9 cellular contexts compared by ENCODE assay signal in genomic region chr1:6465461-6466005, GRCh38. TPM values are rescaled to one million over a fixed set of nuclear protein-coding genes. Genes with fewer than 3 reads are reported as not detected.
A peak's percentile ranks its signal among the peaks of the same experiment; 100 is the strongest.
DNase-seq lines count a peak whose midpoint lies in the region; ATAC-seq and TF ChIP-seq lines count a peak whose summit lies in the region.
"Had no signal": no experiment of that assay in that cellular context is flagged by ENCODE, and none has a peak within 500 bp of the region (broad histone marks: within the 10 kb centered on the region; RNA-seq: fewer than 3 reads in every experiment).

No MANE protein-coding gene starts in this region.

- no peaks in the 10 kb centered on the region for H3K36me3 ChIP-seq in MG63
- H3K36me3 ChIP-seq: neutrophil had no signal

- no peaks in the 10 kb centered on the region for H3K9me3 Mint-ChIP-seq in activated naive CD8-positive, alpha-beta T cell treated with anti-CD3 and anti-CD28 coated beads for 36 hours
- H3K9me3 Mint-ChIP-seq in endothelial cell (ENCODE audit: unreplicated experiment), result no peaks in the 10 kb centered on the region

- H3K4me3 ChIP-seq in skin epidermis, result peak overlapping the region; percentile 15 to 43 (median 31)
- H3K4me3 ChIP-seq in MG63, result no peak overlapping the region

- no peak for TF ChIP-seq CTCF in endothelial cell (IDR thresholded peaks at IDR 0.05; ENCODE audit: unreplicated experiment)

- no peaks in the 10 kb centered on the region for H3K27me3 Mint-ChIP-seq in activated naive CD8-positive, alpha-beta T cell treated with anti-CD3 and anti-CD28 coated beads for 36 hours
- peaks cover 19% of the 10 kb centered on the region for H3K27me3 Mint-ChIP-seq in endothelial cell (ENCODE audit: unreplicated experiment)

- ATAC-seq in HG02840 (IDR thresholded peaks at IDR 0.05; ENCODE audit: low FRiP score, unreplicated experiment), result no peak

- H3K9me3 ChIP-seq in MG63, result no peaks in the 10 kb centered on the region
- H3K9me3 ChIP-seq: neutrophil had no signal

- H3K4me3 Mint-ChIP-seq in activated naive CD8-positive, alpha-beta T cell treated with anti-CD3 and anti-CD28 coated beads for 36 hours, result peak overlapping the region; percentile 79
- no peak overlapping the region for H3K4me3 Mint-ChIP-seq in endothelial cell (ENCODE audit: unreplicated experiment)

- peak overlapping the region; percentile 88 for H3K27ac Mint-ChIP-seq in activated naive CD8-positive, alpha-beta T cell treated with anti-CD3 and anti-CD28 coated beads for 36 hours
- no peak overlapping the region for H3K27ac Mint-ChIP-seq in endothelial cell (ENCODE audit: unreplicated experiment)

- H3K36me3 Mint-ChIP-seq in activated naive CD8-positive, alpha-beta T cell treated with anti-CD3 and anti-CD28 coated beads for 36 hours, result peaks cover 29% of the 10 kb centered on the region
- H3K36me3 Mint-ChIP-seq in endothelial cell (ENCODE audit: low read depth, unreplicated experiment), result peaks cover 35% of the 10 kb centered on the region

- DNase-seq in DMS53 (lab: John Stamatoyannopoulos, UW) (peak; percentile 81), UCSD-AML1 (lab: John Stamatoyannopoulos, UW; ENCODE audit: unreplicated experiment) (peak; percentile 56), hepatic stellate cell (ENCODE audit: low spot score) (no peak), endothelial cell (ENCODE audit: low spot score) (no peak), MG63 (no peak)
- peak; percentile 62 for DNase-seq in activated naive CD8-positive, alpha-beta T cell treated with anti-CD3 and anti-CD28 coated beads for 36 hours

- H3K27me3 ChIP-seq in MG63, result no peaks in the 10 kb centered on the region

- peak overlapping the region in 12 of 21 experiments; percentile 15 to 87 (median 65) for H3K27ac ChIP-seq in skin epidermis
- H3K27ac ChIP-seq: neutrophil had no signal

- peaks cover 35% of the 10 kb centered on the region for H3K4me1 Mint-ChIP-seq in activated naive CD8-positive, alpha-beta T cell treated with anti-CD3 and anti-CD28 coated beads for 36 hours
- H3K4me1 Mint-ChIP-seq in endothelial cell (ENCODE audit: unreplicated experiment), result peaks cover 7% of the 10 kb centered on the region

RNA-seq across cellular contexts. Expression of gene TNFRSF25, which starts 0.4 kb away (rescaled TPM):
- total RNA-seq in activated naive CD8-positive, alpha-beta T cell treated with anti-CD3 and anti-CD28 coated beads for 36 hours, result 10 to 100 TPM; 64.7 to 67.8 TPM
- total RNA-seq in endothelial cell (ENCODE audit: unreplicated experiment), result 104 TPM
- 0.63 TPM in 1 of 2 replicates, not detected in the other for total RNA-seq in MG63 (2014; rRNA removed; shearing (Covaris generic); ENCODE audit: low replicate concordance)

RNA-seq across cellular contexts. Expression of gene PLEKHG5, which starts 25.9 kb away (rescaled TPM):
- 1 to 10 TPM; 2.2 to 2.3 TPM for total RNA-seq in activated naive CD8-positive, alpha-beta T cell treated with anti-CD3 and anti-CD28 coated beads for 36 hours
- total RNA-seq in endothelial cell (ENCODE audit: unreplicated experiment), result 109 TPM
- 0.02 and 1.2 TPM in 2 replicates for total RNA-seq in MG63 (2014; rRNA removed; shearing (Covaris generic); ENCODE audit: low replicate concordance)

RNA-seq across cellular contexts. Expression of gene ESPN, which starts 41.0 kb away (rescaled TPM):
- under 1 TPM; 0.39 to 0.44 TPM for total RNA-seq in activated naive CD8-positive, alpha-beta T cell treated with anti-CD3 and anti-CD28 coated beads for 36 hours
- 0.36 TPM for total RNA-seq in endothelial cell (ENCODE audit: unreplicated experiment)
- total RNA-seq in MG63 (2014; rRNA removed; shearing (Covaris generic); ENCODE audit: low replicate concordance), result not detected in 2 replicates

RNA-seq across cellular contexts. Expression of gene HES2, which starts 45.8 kb away (rescaled TPM):
- not detected for total RNA-seq in activated naive CD8-positive, alpha-beta T cell treated with anti-CD3 and anti-CD28 coated beads for 36 hours
- 0.10 TPM for total RNA-seq in endothelial cell (ENCODE audit: unreplicated experiment)
- 0.59 TPM in 1 of 2 replicates, not detected in the other for total RNA-seq in MG63 (2014; rRNA removed; shearing (Covaris generic); ENCODE audit: low replicate concordance)

Comparison
In these comparisons a context has a peak if more than half of its experiments do, and no peak if none do; other contexts are left out.
1. DNase-seq: peak in DMS53 (single experiment), UCSD-AML1 (single experiment) and activated naive CD8-positive, alpha-beta T cell treated with anti-CD3 and anti-CD28 coated beads for 36 hours (single experiment); none in hepatic stellate cell (single experiment), endothelial cell (single experiment) and MG63 (single experiment).
2. RNA of gene TNFRSF25, which starts 0.4 kb away (total RNA-seq): 104 TPM in endothelial cell (single experiment) and 64.7 to 67.8 TPM in activated naive CD8-positive, alpha-beta T cell treated with anti-CD3 and anti-CD28 coated beads for 36 hours; 0.63 TPM in MG63; every median in the first group is over 10 times any median in the second.
3. RNA of gene PLEKHG5, which starts 25.9 kb away (total RNA-seq): 109 TPM in endothelial cell (single experiment); 2.2 to 2.3 TPM in activated naive CD8-positive, alpha-beta T cell treated with anti-CD3 and anti-CD28 coated beads for 36 hours and 0.02 to 1.2 TPM in MG63; every median in the first group is over 10 times any median in the second.